8 cellular contexts compared by ENCODE assay signal in the genomic region with DNA sequence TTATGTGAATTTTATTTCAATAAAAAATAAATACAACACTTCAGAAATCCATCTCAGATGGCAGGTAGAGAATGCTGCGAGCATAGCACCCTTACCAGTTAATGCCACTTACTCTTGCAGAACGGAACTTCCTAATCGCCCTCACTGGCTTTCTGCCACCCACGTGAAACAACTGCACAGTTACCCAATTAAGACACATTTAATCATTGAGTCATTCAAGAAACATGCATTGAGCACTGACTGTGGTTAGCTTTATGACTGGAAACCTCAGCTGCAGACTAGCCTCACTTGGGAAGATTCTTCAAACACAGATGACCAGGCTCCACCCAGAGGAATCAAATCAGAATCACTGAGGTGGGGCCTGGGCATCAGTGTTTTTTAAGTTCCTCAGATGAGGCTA. TPM values are rescaled to one million over a fixed set of nuclear protein-coding genes. Genes with fewer than 3 reads are reported as not detected.
DNase-seq lines count a peak whose midpoint lies in the region; ATAC-seq and TF ChIP-seq lines count a peak whose summit lies in the region.

No MANE protein-coding gene starts in this region.

- H3K27ac ChIP-seq in aorta (ENCODE audit: low read depth in 1 of 2, low read length in 2 of 2) = peak overlapping the region; percentile 16 to 83

- no peaks in the 10 kb centered on the region for H3K4me1 ChIP-seq in aorta (ENCODE audit: control insufficient read depth in 1 of 2, insufficient read depth in 2 of 2, low read length in 2 of 2)

- DNase-seq in SKM-1 (lab: John Stamatoyannopoulos, UW; ENCODE audit: unreplicated experiment) (peak; percentile 44), glomerular visceral epithelial cell (ENCODE audit: extremely low spot score) (peak; percentile 99), aorta (peak; percentile 87 to 92), mesenteric fat pad (ENCODE audit: low spot score) (no peak)
- no peak for DNase-seq in activated CD8-positive, alpha-beta memory T cell treated with anti-CD3 and anti-CD28 coated beads, Interleukin-2, amount 50 U/mL, for 48 hours

- no peaks in the 10 kb centered on the region for H3K27me3 ChIP-seq in aorta (ENCODE audit: control insufficient read depth in 1 of 2, insufficient read depth in 2 of 2, low read length in 1 of 2)

- no peak overlapping the region for H3K4me3 ChIP-seq in aorta (ENCODE audit: low read length in 2 of 2)

- H3K9me3 ChIP-seq in aorta (ENCODE audit: control insufficient read depth, low read length) = no peaks in the 10 kb centered on the region

- ATAC-seq in GM18505 (IDR thresholded peaks at IDR 0.05; ENCODE audit: unreplicated experiment) (peak; percentile 62), HG02973 (IDR thresholded peaks at IDR 0.05; ENCODE audit: unreplicated experiment) (peak; percentile 85), aorta (ENCODE audit: low FRiP score) (peak; percentile 77), GM19455 (IDR thresholded peaks at IDR 0.05; ENCODE audit: unreplicated experiment) (no peak)

- intact Hi-C loops in aorta (cut with DNase I) = loop anchor here in 1 of 2 donors (5.0 kb wide), 1 partner anchor 34 kb away; no protein-coding TSS in a partner anchor

- H3K36me3 ChIP-seq in aorta (ENCODE audit: control insufficient read depth in 1 of 2, insufficient read depth in 2 of 2, low read length in 1 of 2) = no peaks in the 10 kb centered on the region

- TF ChIP-seq POLR2A in GM18505 (IDR thresholded peaks at IDR 0.05; ENCODE audit: borderline replicate concordance, extremely low read depth, insufficient read depth, insufficient read length) = no peak

- 2 to 7% methylated on average over 4 of the region's 4 CpGs for WGBS in aorta, 2 donors

RNA-seq across cellular contexts. Expression of gene MFGE8, which starts 5.6 kb away (rescaled TPM):
- total RNA-seq in aorta (1,000 to 10,000 TPM; 1,647 to 2,143 TPM), mesenteric fat pad (466 TPM)
- polyA plus RNA-seq in aorta = 1,000 to 10,000 TPM; 1,008 to 2,529 TPM

RNA-seq across cellular contexts. Expression of gene HAPLN3, which starts 23.4 kb away (rescaled TPM):
- 10 to 100 TPM; 79.9 to 82.3 TPM for total RNA-seq in aorta
- 10 to 100 TPM; 14.4 to 99.4 TPM for polyA plus RNA-seq in aorta
- 5.2 TPM for total RNA-seq in mesenteric fat pad

Comparison
In these comparisons a context has a peak if more than half of its experiments do, and no peak if none do; other contexts are left out.
1. DNase-seq: peak in SKM-1 (single experiment), glomerular visceral epithelial cell (single experiment) and aorta (2 of 2); none in mesenteric fat pad (single experiment) and activated CD8-positive, alpha-beta memory T cell treated with anti-CD3 and anti-CD28 coated beads, Interleukin-2, amount 50 U/mL, for 48 hours (single experiment).
2. RNA of gene HAPLN3, which starts 23.4 kb away (total RNA-seq): 79.9 to 82.3 TPM in aorta; 5.2 TPM in mesenteric fat pad (single experiment); every median in the first group is over 10 times any median in the second.